Comparison of ENCODE assay signal across 16 cellular contexts in the genomic region with DNA sequence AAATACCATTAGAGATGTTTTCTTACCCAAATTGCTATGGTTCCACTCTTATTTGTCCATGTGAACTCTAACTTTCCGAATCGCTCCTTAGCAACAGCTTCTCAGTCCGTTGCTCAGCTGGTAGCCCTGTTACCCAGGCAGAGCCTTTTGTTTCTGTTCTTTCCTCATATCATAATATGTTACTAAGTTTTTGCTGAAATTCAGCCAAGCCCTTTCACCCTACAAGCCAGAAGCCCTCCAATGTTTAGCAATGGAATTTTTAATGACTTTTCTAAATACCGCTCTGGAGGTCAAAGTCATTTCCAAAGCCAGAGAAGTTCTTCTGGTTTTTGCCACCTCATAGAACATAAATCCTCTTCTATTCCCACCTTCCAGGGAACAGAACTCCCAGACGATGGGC.
"Had no signal": no experiment of that assay in that cellular context is flagged by ENCODE, and none has a peak within 500 bp of the region (broad histone marks: within the 10 kb centered on the region; RNA-seq: fewer than 3 reads in every experiment).

No MANE protein-coding gene starts in this region.

- H3K4me1 ChIP-seq: left ventricle myocardium inferior had no signal

- FAIRE-seq: colon, kidney had no signal

- H3K27ac ChIP-seq: left ventricle myocardium inferior had no signal

- H3K4me3 Mint-ChIP-seq: activated CD8-positive, alpha-beta T cell treated with anti-CD3 and anti-CD28 coated beads for 36 hours; activated naive CD4-positive, alpha-beta T cell treated with anti-CD3 and anti-CD28 coated beads, Interleukin-2, amount 50 U/mL, for 24 hours; memory B cell; nephron progenitor cell; WTC11 had no signal

- H3K4me1 Mint-ChIP-seq: activated naive CD4-positive, alpha-beta T cell treated with anti-CD3 and anti-CD28 coated beads, Interleukin-2, amount 50 U/mL, for 24 hours; memory B cell had no signal

- H3K36me3 ChIP-seq: left ventricle myocardium inferior had no signal

- H3K9me3 Mint-ChIP-seq: nephron progenitor cell had no signal

- DNase-seq: activated CD4-positive, alpha-beta T cell treated with anti-CD3 and anti-CD28 coated beads for 4 hours; activated CD8-positive, alpha-beta T cell treated with anti-CD3 and anti-CD28 coated beads for 36 hours; activated effector memory CD4-positive, alpha-beta T cell treated with anti-CD3 and anti-CD28 coated beads, Interleukin-2, amount 50 U/mL, for 16 hours; activated T-cell treated with anti-CD3 and anti-CD28 coated beads, Interleukin-2, amount 50 U/mL, for 48 hours; amniotic stem cell; erythroblast; kidney; left ventricle myocardium inferior; nephron progenitor cell; stimulated activated CD4-positive, alpha-beta T cell treated with anti-CD3 and anti-CD28 coated beads, Interleukin-12 subunit alpha, Interleukin-12 subunit beta, amount 100 ng/mL, for 4 hours; stimulated activated CD4-positive, alpha-beta T cell treated with anti-CD3 and anti-CD28 coated beads, Interleukin-2, amount 100 ng/mL, for 24 hours; T-helper 2 cell had no signal

- ATAC-seq: activated CD8-positive, alpha-beta T cell treated with anti-CD3 and anti-CD28 coated beads for 36 hours; WTC11 had no signal

- H3K27me3 Mint-ChIP-seq: activated CD8-positive, alpha-beta T cell treated with anti-CD3 and anti-CD28 coated beads for 36 hours; activated naive CD4-positive, alpha-beta T cell treated with anti-CD3 and anti-CD28 coated beads, Interleukin-2, amount 50 U/mL, for 24 hours; memory B cell had no signal

- H3K27ac Mint-ChIP-seq: activated CD8-positive, alpha-beta T cell treated with anti-CD3 and anti-CD28 coated beads for 36 hours; activated naive CD4-positive, alpha-beta T cell treated with anti-CD3 and anti-CD28 coated beads, Interleukin-2, amount 50 U/mL, for 24 hours; memory B cell; nephron progenitor cell; WTC11 had no signal

- H3K36me3 Mint-ChIP-seq: activated naive CD4-positive, alpha-beta T cell treated with anti-CD3 and anti-CD28 coated beads, Interleukin-2, amount 50 U/mL, for 24 hours; memory B cell had no signal

- H3K4me3 ChIP-seq: left ventricle myocardium inferior had no signal
